ENCODE assay signal across 8 cellular contexts in genomic region chr2:189441709-189442074, GRCh38. TPM values are rescaled to one million over a fixed set of nuclear protein-coding genes. Genes with fewer than 3 reads are reported as not detected.
DNase-seq lines count a peak whose midpoint lies in the region; ATAC-seq, FAIRE-seq and TF ChIP-seq lines count a peak whose summit lies in the region.

No MANE protein-coding gene starts in this region.

- peaks cover 5% of the 10 kb centered on the region for H3K36me3 ChIP-seq in CD4-positive, CD25-positive, alpha-beta regulatory T cell (ENCODE audit: control insufficient read depth, insufficient read depth, low read length)
- H3K36me3 ChIP-seq in bronchial epithelial cell (ENCODE audit: control insufficient read depth, insufficient read depth, low read length) (no peaks in the 10 kb centered on the region), lung (ENCODE audit: control insufficient read depth in 2 of 2, insufficient read depth in 2 of 2, low read length in 2 of 2) (no peaks in the 10 kb centered on the region), uterus (no peaks in the 10 kb centered on the region)

- no peaks in the 10 kb centered on the region for H3K36me3 Mint-ChIP-seq in CD4-positive, CD25-positive, alpha-beta regulatory T cell

- H3K4me1 ChIP-seq in CD4-positive, CD25-positive, alpha-beta regulatory T cell (ENCODE audit: control insufficient read depth, insufficient read depth, low read length, poor library complexity, severe bottlenecking), result peaks cover 36% of the 10 kb centered on the region
- H3K4me1 ChIP-seq in lung (ENCODE audit: control insufficient read depth in 2 of 2, insufficient read depth in 2 of 2, low read length in 2 of 2) (peaks cover 6 to 20% of the 10 kb centered on the region in 2 donors), uterus (peaks cover 6 to 9% of the 10 kb centered on the region in 2 donors)

- peak overlapping the region in 2 of 3 donors; percentile 98 to 99 for H3K27ac Mint-ChIP-seq in CD4-positive, CD25-positive, alpha-beta regulatory T cell

- no peaks in the 10 kb centered on the region for H3K27me3 ChIP-seq in CD4-positive, CD25-positive, alpha-beta regulatory T cell (ENCODE audit: control insufficient read depth, insufficient read depth, low read length)
- H3K27me3 ChIP-seq in bronchial epithelial cell (ENCODE audit: control insufficient read depth, insufficient read depth, low read length) (no peaks in the 10 kb centered on the region), lung (ENCODE audit: control insufficient read depth, insufficient read depth) (no peaks in the 10 kb centered on the region), uterus (no peaks in the 10 kb centered on the region)

- no peak for DNase-seq in CD4-positive, CD25-positive, alpha-beta regulatory T cell
- DNase-seq in HTR-8/SVneo (ENCODE audit: insufficient read length, low spot score) (no peak), bronchial epithelial cell (ENCODE audit: low read depth) (peak; percentile 7), lung (ENCODE audit: low spot score) (no peak), uterus (no peak), DMS153 treated with DMSO at 0.1 percent for 48 hours (lab: John Stamatoyannopoulos, UW; ENCODE audit: unreplicated experiment) (no peak), DMS 273 treated with DMSO at 0.1 percent for 48 hours (lab: John Stamatoyannopoulos, UW) (no peak)
- no peak for DNase-seq in activated T-cell treated with anti-CD3 and anti-CD28 coated beads, Interleukin-2, amount 50 U/mL, for 48 hours

- H3K9me3 Mint-ChIP-seq in CD4-positive, CD25-positive, alpha-beta regulatory T cell, result no peaks in the 10 kb centered on the region

- H3K4me3 Mint-ChIP-seq in CD4-positive, CD25-positive, alpha-beta regulatory T cell, result peak overlapping the region in 1 of 4 donors; percentile 100

- intact Hi-C loops in uterus (cut with DNase I; ENCODE audit: low total_unique reads), result no loop called here

- peaks cover 12% of the 10 kb centered on the region for H3K27me3 Mint-ChIP-seq in CD4-positive, CD25-positive, alpha-beta regulatory T cell

- TF ChIP-seq CTCF in bronchial epithelial cell (IDR thresholded peaks at IDR 0.05; ENCODE audit: insufficient read depth, low read length, severe bottlenecking) (no peak), lung (IDR thresholded peaks at IDR 0.05; ENCODE audit: control extremely low read depth, extremely low read depth) (no peak), uterus (IDR thresholded peaks at IDR 0.05) (no peak)

- H3K4me1 Mint-ChIP-seq in CD4-positive, CD25-positive, alpha-beta regulatory T cell, result peaks cover 13 to 30% (median 16%) of the 10 kb centered on the region in 4 donors

- H3K9me3 ChIP-seq in CD4-positive, CD25-positive, alpha-beta regulatory T cell (ENCODE audit: control insufficient read depth in 2 of 2, low read length in 2 of 2), result no peaks in the 10 kb centered on the region
- H3K9me3 ChIP-seq in lung (ENCODE audit: control insufficient read depth in 2 of 2, insufficient read depth in 1 of 2, low read length in 1 of 2) (no peaks in the 10 kb centered on the region), uterus (no peaks in the 10 kb centered on the region)

- ATAC-seq in CD4-positive, CD25-positive, alpha-beta regulatory T cell (ENCODE audit: low read depth in 2 of 2), result peak; percentile 1 to 16
- peak; percentile 1 for ATAC-seq in lung (ENCODE audit: insufficient read depth, low FRiP score)

- 0 to 1% methylated on average over 12 of the region's 12 CpGs for WGBS in lung, 2 donors

- peak overlapping the region; percentile 96 for H3K27ac ChIP-seq in CD4-positive, CD25-positive, alpha-beta regulatory T cell (ENCODE audit: insufficient read depth, low read length, poor library complexity, severe bottlenecking)
- H3K27ac ChIP-seq in lung (ENCODE audit: low read depth in 1 of 2, low read length in 1 of 2), result peak overlapping the region; percentile 88 to 93
- H3K27ac ChIP-seq in uterus, result peak overlapping the region; percentile 96 to 97

- peak overlapping the region; percentile 99 for H3K4me3 ChIP-seq in CD4-positive, CD25-positive, alpha-beta regulatory T cell (ENCODE audit: low read depth, low read length)
- H3K4me3 ChIP-seq in bronchial epithelial cell (ENCODE audit: low read depth, low read length) (peak overlapping the region; percentile 75), lung (peak overlapping the region; percentile 69), uterus (peak overlapping the region; percentile 64 to 91)

- peak; percentile 4 for FAIRE-seq in HTR-8/SVneo (lab: Jason Lieb, UNC)
- peak; percentile 75 for FAIRE-seq in bronchial epithelial cell (lab: Jason Lieb, UNC)

- no peak for TF ChIP-seq POLR2A in uterus (IDR thresholded peaks at IDR 0.05)

RNA-seq across cellular contexts. Expression of gene WDR75, which starts 0.4 kb away (rescaled TPM):
- total RNA-seq in CD4-positive, CD25-positive, alpha-beta regulatory T cell, result 45.6 TPM
- polyA plus RNA-seq in CD4-positive, CD25-positive, alpha-beta regulatory T cell, result 10 to 100 TPM; 11.6 to 18.6 (median 14.6) TPM
- total RNA-seq in bronchial epithelial cell (41.1 and 42.5 TPM in 2 replicates), lung (10 to 100 TPM; 25.0 to 50.1 TPM), uterus (100 to 1,000 TPM in 1 of 4 donors, 10 to 100 TPM in 3; 24.8 to 103 (median 48.8) TPM)
- 10 to 100 TPM; 16.3 to 21.4 TPM for polyA plus RNA-seq in lung
